In genomic region chr9:106752581-106752980, GRCh38 we compare ENCODE assay signal across 15 cellular contexts.
DNase-seq lines count a peak whose midpoint lies in the region; ATAC-seq and TF ChIP-seq lines count a peak whose summit lies in the region.
"Had no signal": no experiment of that assay in that cellular context is flagged by ENCODE, and none has a peak within 500 bp of the region (broad histone marks: within the 10 kb centered on the region; RNA-seq: fewer than 3 reads in every experiment).

No MANE protein-coding gene starts in this region.

- no peak overlapping the region for H3K4me3 ChIP-seq in lower lobe of right lung
- H3K4me3 ChIP-seq: tibial nerve had no signal

- H3K36me3 ChIP-seq in lower lobe of right lung: no peaks in the 10 kb centered on the region
- H3K36me3 ChIP-seq: tibial nerve had no signal

- no peak for TF ChIP-seq CTCF in lower lobe of right lung (IDR thresholded peaks at IDR 0.05)

- H3K9me3 ChIP-seq in lower lobe of right lung: no peaks in the 10 kb centered on the region
- H3K9me3 ChIP-seq: tibial nerve had no signal

- no peak overlapping the region for H3K27ac ChIP-seq in lower lobe of right lung
- H3K27ac ChIP-seq: tibial nerve had no signal

- no peaks in the 10 kb centered on the region for H3K27me3 ChIP-seq in lower lobe of right lung (ENCODE audit: low read depth)
- H3K27me3 ChIP-seq: tibial nerve had no signal

- ATAC-seq in HG02642 (IDR thresholded peaks at IDR 0.05; ENCODE audit: poor library complexity, unreplicated experiment) (peak; percentile 12), lower lobe of right lung (peak; percentile 27 to 53), HG03457 (IDR thresholded peaks at IDR 0.05; ENCODE audit: unreplicated experiment) (no peak), GM21526 (IDR thresholded peaks at IDR 0.05; ENCODE audit: low FRiP score, unreplicated experiment) (no peak), esophagus mucosa (no peak)
- ATAC-seq: activated CD8-positive, alpha-beta memory T cell treated with anti-CD3 and anti-CD28 coated beads, Interleukin-2, amount 10 ng/mL, durations not matched to agents 7 days and 5 days; WTC11 had no signal

- intact Hi-C loops in lower lobe of right lung (cut with DNase I): no loop called here

- DNase-seq in ELF-1 (ENCODE audit: low read depth, low spot score) (peak; percentile 22), NCI-H524 (lab: John Stamatoyannopoulos, UW) (peak; percentile 49 to 86), lower lobe of right lung (no peak), NCI-H748 (lab: John Stamatoyannopoulos, UW; ENCODE audit: unreplicated experiment) (no peak)
- DNase-seq: activated CD8-positive, alpha-beta memory T cell treated with anti-CD3 and anti-CD28 coated beads, Interleukin-2, amount 10 ng/mL, durations not matched to agents 7 days and 5 days; activated naive CD4-positive, alpha-beta T cell treated with anti-CD3 and anti-CD28 coated beads, Interleukin-2, amount 10 ng/mL, durations not matched to agents 7 days and 5 days; NCI-H1048; stimulated activated CD4-positive, alpha-beta T cell treated with anti-CD3 and anti-CD28 coated beads, Interleukin-2, amount 100 ng/mL, for 24 hours; SW 1271 had no signal

- H3K4me1 ChIP-seq in lower lobe of right lung: no peaks in the 10 kb centered on the region
- H3K4me1 ChIP-seq: tibial nerve had no signal

Comparison
In these comparisons a context has a peak if more than half of its experiments do, and no peak if none do; other contexts are left out.
1. DNase-seq: peak in ELF-1 (single experiment) and NCI-H524 (2 of 2); none in lower lobe of right lung (single experiment) and NCI-H748 (single experiment).
2. ATAC-seq: peak in HG02642 (single experiment) and lower lobe of right lung (2 of 2); none in HG03457 (single experiment), GM21526 (single experiment) and esophagus mucosa (single experiment).